Comparison of ENCODE assay signal across 15 cellular contexts in genomic region chr4:152448806-152449205, GRCh38.
DNase-seq lines count a peak whose midpoint lies in the region; ATAC-seq and TF ChIP-seq lines count a peak whose summit lies in the region.
"Had no signal": no experiment of that assay in that cellular context is flagged by ENCODE, and none has a peak within 500 bp of the region (broad histone marks: within the 10 kb centered on the region; RNA-seq: fewer than 3 reads in every experiment).

No MANE protein-coding gene starts in this region.

- BruUV-seq in A673 (replicated peaks; lab: Mats Ljungman, UMichigan): no TSS peak

- H3K4me1 ChIP-seq in A673 (ENCODE audit: insufficient read depth, low read length, poor library complexity, severe bottlenecking) (peaks cover 4% of the 10 kb centered on the region), HEK293 (ENCODE audit: control insufficient read depth, insufficient read depth, low read length) (peaks cover 3% of the 10 kb centered on the region; the same call in 1 of the 2 replicates)

- H3K4me3 Mint-ChIP-seq in nephron progenitor cell: no peak overlapping the region

- peaks cover 20% of the 10 kb centered on the region for H3K4me1 Mint-ChIP-seq in nephron progenitor cell

- no peak overlapping the region for H3K27ac ChIP-seq in A673 (ENCODE audit: low read depth, low read length, poor library complexity, severe bottlenecking)
- H3K27ac ChIP-seq in HEK293 (ENCODE audit: extremely low read depth, low read depth, low read length): no peak overlapping the region
- H3K27ac ChIP-seq: C4-2B had no signal

- intact Hi-C loops in A673 (cut with micrococcal nuclease; ENCODE audit: unreplicated experiment): no loop called here

- H3K9me3 ChIP-seq in A673 (ENCODE audit: low read depth, low read length, poor library complexity, severe bottlenecking) (no peaks in the 10 kb centered on the region), HEK293 (ENCODE audit: control insufficient read depth, insufficient read depth, low read depth, low read length) (no peaks in the 10 kb centered on the region)
- H3K9me3 ChIP-seq: BE2C, Caco-2 had no signal

- H3K4me3 ChIP-seq in A673 (ENCODE audit: low read depth, low read length, poor library complexity, severe bottlenecking): no peak overlapping the region
- H3K4me3 ChIP-seq in HEK293 (ENCODE audit: low read depth, low read length): no peak overlapping the region

- no peak for ATAC-seq in HG02759 (IDR thresholded peaks at IDR 0.05; ENCODE audit: unreplicated experiment)

- H3K9me3 Mint-ChIP-seq in nephron progenitor cell: no peaks in the 10 kb centered on the region
- H3K9me3 Mint-ChIP-seq: CD4-positive, alpha-beta memory T cell had no signal

- peaks cover 7% of the 10 kb centered on the region for H3K36me3 Mint-ChIP-seq in nephron progenitor cell (ENCODE audit: low read depth)

- POLR2A ChIA-PET in A673 (lab: Charles Lee; ENCODE audit: low non-redundant PET): no interaction called here
- POLR2A ChIA-PET in HEK293 (lab: Yijun Ruan, JAX): no interaction called here

- peak overlapping the region; percentile 36 for H3K27ac Mint-ChIP-seq in nephron progenitor cell

- CTCF ChIA-PET in A673 (lab: Charles Lee) (no interaction called here), HEK293 (lab: Yijun Ruan, JAX) (interaction anchor here (1.3 kb wide), 1 partner anchor 50 kb away, joined by 4 read pairs; no protein-coding TSS in a partner anchor)

- TF ChIP-seq CTCF in A673 (conservative IDR thresholded peaks at IDR 0.05; ENCODE audit: low read depth, low read length) (no peak), HEK293 (tag by site-specific recombination; IDR thresholded peaks at IDR 0.05) (no peak), nephron progenitor cell (IDR thresholded peaks at IDR 0.05) (no peak)

- DNase-seq in A673 (ENCODE audit: low spot score) (peak; percentile 7), NCI-H69 (lab: John Stamatoyannopoulos, UW) (peak; percentile 26), nephron progenitor cell (no peak), NCI-H1694 treated with DMSO at 0.1 percent for 48 hours (lab: John Stamatoyannopoulos, UW) (no peak), COLO829 (ENCODE audit: low spot score) (no peak)
- DNase-seq: BE2C; Caco-2; CD4-positive, alpha-beta memory T cell; DMS53; GF-D8; HCEC 1CT; IMR-90 had no signal

- peaks cover 3% of the 10 kb centered on the region for H3K27me3 Mint-ChIP-seq in nephron progenitor cell (ENCODE audit: low read depth, poor library complexity)
- H3K27me3 Mint-ChIP-seq: CD4-positive, alpha-beta memory T cell had no signal

- H3K36me3 ChIP-seq in A673 (ENCODE audit: insufficient read depth, low read length, poor library complexity, severe bottlenecking) (no peaks in the 10 kb centered on the region), HEK293 (ENCODE audit: control insufficient read depth in 2 of 2, insufficient read depth in 1 of 2, low read length in 2 of 2) (no peaks in the 10 kb centered on the region)
- H3K36me3 ChIP-seq: BE2C had no signal

- no peaks in the 10 kb centered on the region for H3K27me3 ChIP-seq in A673 (replicated peaks; ENCODE audit: insufficient read depth, low read depth, low read length, poor library complexity)
- H3K27me3 ChIP-seq: BE2C had no signal

TF ChIP-seq in HEK293, 187 proteins besides CTCF, POLR2A, EP300 and RAD21:
- TF ChIP-seq ZNF658 (tag by site-specific recombination; IDR thresholded peaks at IDR 0.05): no peak
- peak; percentile 83 for TF ChIP-seq ZNF350 (tag by site-specific recombination; IDR thresholded peaks at IDR 0.05)
- no peak for TF ChIP-seq ZNF747 (tag by site-specific recombination; IDR thresholded peaks at IDR 0.05)
- TF ChIP-seq ZNF488 (tag by site-specific recombination; IDR thresholded peaks at IDR 0.05): no peak
- no peak for TF ChIP-seq ZNF626 (tag by site-specific recombination; IDR thresholded peaks at IDR 0.05)
- TF ChIP-seq ZNF843 (tag by site-specific recombination; IDR thresholded peaks at IDR 0.05): no peak
TF ChIP-seq in HEK293: peak in this region for 1.

Comparison
In these comparisons a context has a peak if more than half of its experiments do, and no peak if none do; other contexts are left out.
1. DNase-seq: peak in A673 (single experiment) and NCI-H69 (single experiment); none in nephron progenitor cell (single experiment), NCI-H1694 treated with DMSO at 0.1 percent for 48 hours (single experiment) and COLO829 (single experiment).